Comparison of ENCODE assay signal across 6 cellular contexts in the genomic region with DNA sequence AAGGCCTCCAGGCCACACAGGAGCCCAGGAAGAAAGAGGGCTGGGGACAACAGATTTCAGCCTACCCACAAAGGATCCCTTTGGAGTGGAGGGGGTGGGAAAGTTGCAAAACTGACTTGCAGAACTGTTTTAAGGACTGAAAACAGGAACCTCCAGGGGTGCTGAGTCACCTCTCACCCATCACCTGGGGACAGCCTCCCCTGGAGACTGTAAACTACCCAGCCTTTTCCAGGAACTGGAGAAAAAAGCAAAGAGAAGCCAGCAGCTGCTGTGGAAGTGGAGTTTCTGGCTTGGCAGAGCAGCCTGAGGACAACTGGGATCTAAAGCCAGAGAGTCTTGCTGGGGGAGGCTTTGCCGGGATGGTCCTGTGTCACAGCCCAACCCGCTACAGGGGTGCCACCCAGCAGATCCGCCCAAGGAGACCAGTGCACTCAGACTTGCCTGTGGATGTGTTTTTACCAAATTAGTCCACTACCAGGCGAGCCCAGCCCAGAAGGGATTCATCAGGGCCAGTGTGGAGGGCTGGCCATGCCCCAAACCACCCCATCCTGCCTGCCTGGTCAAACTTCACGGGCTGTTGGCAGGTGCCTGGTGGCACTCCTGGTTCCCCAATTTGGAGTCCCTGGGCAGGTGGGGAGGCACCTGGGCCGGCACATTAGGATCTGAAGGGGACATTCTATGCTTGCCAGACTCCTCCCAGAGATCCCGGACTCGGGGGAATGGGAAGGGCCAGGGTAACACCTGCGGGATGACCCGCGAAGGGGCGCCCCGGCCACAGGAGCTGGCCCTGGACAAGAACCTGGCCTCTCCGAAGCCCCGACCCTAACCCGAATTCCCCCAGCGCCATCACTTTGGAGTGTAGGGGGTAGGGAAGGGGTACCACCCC. TPM values are rescaled to one million over a fixed set of nuclear protein-coding genes. Genes with fewer than 3 reads are reported as not detected.
DNase-seq lines count a peak whose midpoint lies in the region; ATAC-seq lines count a peak whose summit lies in the region.

No MANE protein-coding gene starts in this region.

- H3K9me3 ChIP-seq in HAP-1: no peaks in the 10 kb centered on the region
- no peaks in the 10 kb centered on the region for H3K9me3 ChIP-seq in mesodermal cell (ENCODE audit: control insufficient read depth, low read length)

- peak overlapping the region; percentile 92 for H3K4me3 ChIP-seq in HAP-1
- H3K4me3 ChIP-seq in mesodermal cell (ENCODE audit: extremely low read depth, insufficient read depth, low read length, poor library complexity, severe bottlenecking): peak overlapping the region; percentile 76

- no peaks in the 10 kb centered on the region for H3K9me3 Mint-ChIP-seq in activated naive CD4-positive, alpha-beta T cell treated with anti-CD3 and anti-CD28 coated beads, Interleukin-2, amount 50 U/mL, for 72 hours

- H3K36me3 Mint-ChIP-seq in activated naive CD4-positive, alpha-beta T cell treated with anti-CD3 and anti-CD28 coated beads, Interleukin-2, amount 50 U/mL, for 72 hours: peaks cover 0 to 11% of the 10 kb centered on the region in 2 donors

- DNase-seq in HAP-1 (ENCODE audit: low spot score in 2 of 2): no peak
- no peak for DNase-seq in activated naive CD4-positive, alpha-beta T cell treated with anti-CD3 and anti-CD28 coated beads, Interleukin-2, amount 50 U/mL, for 72 hours (ENCODE audit: low spot score in 2 of 2)
- no peak for DNase-seq in superior temporal gyrus (ENCODE audit: extremely low spot score)

- H3K27ac ChIP-seq in mesodermal cell (ENCODE audit: low read depth, low read length, severe bottlenecking): no peak overlapping the region

- H3K36me3 ChIP-seq in HAP-1 (replicated peaks): peaks cover 19% of the 10 kb centered on the region
- peaks cover 23% of the 10 kb centered on the region for H3K36me3 ChIP-seq in mesodermal cell (ENCODE audit: control insufficient read depth, insufficient read depth, low read length)

- H3K4me1 ChIP-seq in HAP-1 (peaks cover 8% of the 10 kb centered on the region), mesodermal cell (ENCODE audit: control insufficient read depth, insufficient read depth, low read length, poor library complexity, severe bottlenecking) (peaks cover 4% of the 10 kb centered on the region)

- peak overlapping the region; percentile 84 to 90 for H3K27ac Mint-ChIP-seq in activated naive CD4-positive, alpha-beta T cell treated with anti-CD3 and anti-CD28 coated beads, Interleukin-2, amount 50 U/mL, for 72 hours

- ATAC-seq in activated naive CD4-positive, alpha-beta T cell treated with anti-CD3 and anti-CD28 coated beads, Interleukin-2, amount 50 U/mL, for 72 hours: no peak
- ATAC-seq in HG03039 (IDR thresholded peaks at IDR 0.05; ENCODE audit: unreplicated experiment) (no peak), HG02973 (IDR thresholded peaks at IDR 0.05; ENCODE audit: unreplicated experiment) (no peak)

- 48 to 80% methylated on average over 5 to 11 of the region's 17 CpGs for WGBS in mesodermal cell (ENCODE audit: insufficient coverage in 2 of 2), 2 experiments

- H3K27me3 ChIP-seq in HAP-1 (ENCODE audit: low read depth): no peaks in the 10 kb centered on the region

- in situ Hi-C loops in HAP-1 (cut with MboI; ENCODE audit: low sequenced_read_pairs): no loop called here

RNA-seq across cellular contexts. Expression of gene MSRB1, which starts 0.8 kb away (rescaled TPM):
- 10 to 100 TPM; 17.3 to 41.7 TPM for total RNA-seq in activated naive CD4-positive, alpha-beta T cell treated with anti-CD3 and anti-CD28 coated beads, Interleukin-2, amount 50 U/mL, for 72 hours
- polyA plus RNA-seq in mesodermal cell (2013, experiment 1 of 2): 22.6 TPM
- polyA plus RNA-seq in mesodermal cell (2013, experiment 2 of 2): 21.7 TPM

RNA-seq across cellular contexts. Expression of gene RPL3L, which starts 12.3 kb away (rescaled TPM):
- total RNA-seq in activated naive CD4-positive, alpha-beta T cell treated with anti-CD3 and anti-CD28 coated beads, Interleukin-2, amount 50 U/mL, for 72 hours: not detected
- polyA plus RNA-seq in mesodermal cell (2013, experiment 1 of 2): 0.26 TPM
- polyA plus RNA-seq in mesodermal cell (2013, experiment 2 of 2): 0.15 TPM

RNA-seq across cellular contexts. Expression of gene NDUFB10, which starts 17.2 kb away (rescaled TPM):
- 10 to 100 TPM; 63.4 to 98.8 TPM for total RNA-seq in activated naive CD4-positive, alpha-beta T cell treated with anti-CD3 and anti-CD28 coated beads, Interleukin-2, amount 50 U/mL, for 72 hours
- polyA plus RNA-seq in mesodermal cell (2013, experiment 1 of 2): 179 TPM
- 167 TPM for polyA plus RNA-seq in mesodermal cell (2013, experiment 2 of 2)

RNA-seq across cellular contexts. Expression of gene RPS2, which starts 22.5 kb away (rescaled TPM):
- 1,000 to 10,000 TPM; 5,211 to 5,668 TPM for total RNA-seq in activated naive CD4-positive, alpha-beta T cell treated with anti-CD3 and anti-CD28 coated beads, Interleukin-2, amount 50 U/mL, for 72 hours
- 4,652 TPM for polyA plus RNA-seq in mesodermal cell (2013, experiment 1 of 2)
- polyA plus RNA-seq in mesodermal cell (2013, experiment 2 of 2): 4,125 TPM

RNA-seq across cellular contexts. Expression of gene HS3ST6, which starts 24.0 kb away (rescaled TPM):
- total RNA-seq in activated naive CD4-positive, alpha-beta T cell treated with anti-CD3 and anti-CD28 coated beads, Interleukin-2, amount 50 U/mL, for 72 hours: not detected
- not detected for polyA plus RNA-seq in mesodermal cell (2013, experiment 1 of 2)
- polyA plus RNA-seq in mesodermal cell (2013, experiment 2 of 2): not detected
